ENCODE assay signal across 11 cellular contexts in the genomic region with DNA sequence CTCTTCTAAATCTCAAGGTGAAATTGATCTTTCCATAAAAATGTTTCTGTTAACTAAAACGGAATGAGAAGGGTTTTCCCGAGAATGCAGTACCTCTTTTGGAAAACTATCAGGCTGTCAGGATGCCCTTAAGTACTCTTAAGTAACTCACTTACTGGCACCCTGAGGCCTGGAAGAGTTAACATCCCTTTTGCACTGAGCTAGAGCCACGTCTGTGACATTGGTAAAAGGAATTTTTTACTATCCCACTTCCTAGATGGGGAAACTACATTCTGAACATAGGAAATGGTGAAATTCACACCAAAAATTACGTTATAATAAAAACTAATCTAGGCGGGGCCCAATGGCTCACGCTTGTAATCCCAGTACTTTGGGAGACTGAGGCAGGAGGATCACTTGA.
"Had no signal": no experiment of that assay in that cellular context is flagged by ENCODE, and none has a peak within 500 bp of the region (broad histone marks: within the 10 kb centered on the region; RNA-seq: fewer than 3 reads in every experiment).

No MANE protein-coding gene starts in this region.

- H3K27ac Mint-ChIP-seq: activated naive CD4-positive, alpha-beta T cell treated with anti-CD3 and anti-CD28 coated beads, Interleukin-2, amount 50 U/mL, for 72 hours; T-helper 17 cell; type B pancreatic cell had no signal

- H3K4me3 ChIP-seq: dorsolateral prefrontal cortex had no signal

- H3K27me3 Mint-ChIP-seq: type B pancreatic cell had no signal

- ATAC-seq: activated naive CD4-positive, alpha-beta T cell treated with anti-CD3 and anti-CD28 coated beads, Interleukin-2, amount 50 U/mL, for 72 hours; T-helper 17 cell had no signal

- H3K27ac ChIP-seq: brain microvascular endothelial cell, dorsolateral prefrontal cortex had no signal

- H3K36me3 Mint-ChIP-seq: type B pancreatic cell had no signal

- H3K4me3 Mint-ChIP-seq: T-helper 17 cell, type B pancreatic cell had no signal

- H3K36me3 ChIP-seq: brain microvascular endothelial cell had no signal

- DNase-seq: activated effector memory CD4-positive, alpha-beta T cell treated with Interleukin-2 at 50 U/mL for 16 hours; activated T-cell treated with anti-CD3 and anti-CD28 coated beads, Interleukin-2, amount 50 U/mL, for 1 hour; amygdala; brain microvascular endothelial cell; dorsolateral prefrontal cortex; head of caudate nucleus; left ventricle myocardium superior; stimulated activated naive CD4-positive, alpha-beta T cell; T-helper 17 cell had no signal

- H3K27me3 ChIP-seq: brain microvascular endothelial cell had no signal
